5 cellular contexts compared by ENCODE assay signal in the genomic region with DNA sequence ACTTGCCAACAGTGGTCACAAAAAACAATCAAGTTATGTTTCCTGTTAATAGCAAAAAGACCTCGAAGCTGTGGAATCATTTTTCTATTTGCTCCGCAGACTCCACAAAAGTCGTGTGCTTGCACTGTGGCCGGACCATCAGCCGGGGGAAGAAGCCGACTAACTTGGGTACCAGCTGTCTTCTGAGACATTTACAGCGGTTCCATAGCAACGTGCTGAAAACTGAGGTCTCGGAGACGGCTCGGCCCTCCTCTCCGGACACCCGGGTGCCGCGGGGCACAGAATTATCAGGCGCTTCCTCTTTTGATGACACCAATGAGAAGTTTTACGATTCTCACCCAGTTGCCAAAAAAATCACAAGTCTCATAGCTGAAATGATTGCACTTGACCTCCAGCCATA.
"Had no signal": no experiment of that assay in that cellular context is flagged by ENCODE, and none has a peak within 500 bp of the region (broad histone marks: within the 10 kb centered on the region; RNA-seq: fewer than 3 reads in every experiment).

No MANE protein-coding gene starts in this region.

- H3K4me3 Mint-ChIP-seq: GM23338, H9 had no signal

- ATAC-seq: GM23338, K562 had no signal

- H3K27ac Mint-ChIP-seq: GM23338 had no signal

- DNase-seq: H9, HCEC 1CT, IMR-90 had no signal

- H3K4me3 ChIP-seq: GM23338, K562 had no signal
